Comparison of ENCODE assay signal across 3 cellular contexts in the genomic region with DNA sequence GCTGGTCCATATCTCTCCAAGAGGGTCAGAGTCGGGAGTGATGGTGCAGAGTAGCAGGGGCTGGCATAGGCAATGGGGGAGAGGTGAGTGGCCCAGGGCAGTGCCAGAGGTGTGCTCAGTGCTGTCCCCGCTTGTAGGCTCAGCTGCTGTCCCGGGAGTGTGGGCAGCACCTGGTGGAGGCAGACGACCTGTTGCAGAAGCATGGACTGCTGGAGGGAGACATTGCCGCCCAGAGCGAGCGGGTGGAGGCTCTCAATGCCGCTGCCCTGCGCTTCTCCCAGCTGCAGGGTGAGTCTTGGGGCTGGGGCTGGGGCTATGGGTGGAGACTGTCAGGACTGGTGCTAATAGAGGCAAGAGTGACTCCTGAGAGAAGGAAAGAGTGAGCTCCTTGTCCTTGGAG.
TF ChIP-seq lines count a peak whose summit lies in the region.

No MANE protein-coding gene starts in this region.

TF ChIP-seq in A549, 52 proteins besides CTCF, POLR2A, EP300 and RAD21:
- no peak for TF ChIP-seq RARB (CRISPR knock-in tag; IDR thresholded peaks at IDR 0.05)
- TF ChIP-seq, protein P1, sequence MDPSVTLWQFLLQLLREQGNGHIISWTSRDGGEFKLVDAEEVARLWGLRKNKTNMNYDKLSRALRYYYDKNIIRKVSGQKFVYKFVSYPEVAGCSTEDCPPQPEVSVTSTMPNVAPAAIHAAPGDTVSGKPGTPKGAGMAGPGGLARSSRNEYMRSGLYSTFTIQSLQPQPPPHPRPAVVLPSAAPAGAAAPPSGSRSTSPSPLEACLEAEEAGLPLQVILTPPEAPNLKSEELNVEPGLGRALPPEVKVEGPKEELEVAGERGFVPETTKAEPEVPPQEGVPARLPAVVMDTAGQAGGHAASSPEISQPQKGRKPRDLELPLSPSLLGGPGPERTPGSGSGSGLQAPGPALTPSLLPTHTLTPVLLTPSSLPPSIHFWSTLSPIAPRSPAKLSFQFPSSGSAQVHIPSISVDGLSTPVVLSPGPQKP (IDR thresholded peaks at IDR 0.05; ENCODE audit: low read depth, low read length), result no peak
- no peak for TF ChIP-seq SREBF2 (IDR thresholded peaks at IDR 0.05)
- TF ChIP-seq ZC3H11A (IDR thresholded peaks at IDR 0.05), result no peak
- TF ChIP-seq CEBPB (IDR thresholded peaks at IDR 0.05), result no peak
- TF ChIP-seq POLR2AphosphoS2 (conservative IDR thresholded peaks at IDR 0.05; ENCODE audit: low read length), result no peak
- TF ChIP-seq, protein P2, sequence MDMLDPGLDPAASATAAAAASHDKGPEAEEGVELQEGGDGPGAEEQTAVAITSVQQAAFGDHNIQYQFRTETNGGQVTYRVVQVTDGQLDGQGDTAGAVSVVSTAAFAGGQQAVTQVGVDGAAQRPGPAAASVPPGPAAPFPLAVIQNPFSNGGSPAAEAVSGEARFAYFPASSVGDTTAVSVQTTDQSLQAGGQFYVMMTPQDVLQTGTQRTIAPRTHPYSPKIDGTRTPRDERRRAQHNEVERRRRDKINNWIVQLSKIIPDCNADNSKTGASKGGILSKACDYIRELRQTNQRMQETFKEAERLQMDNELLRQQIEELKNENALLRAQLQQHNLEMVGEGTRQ (IDR thresholded peaks at IDR 0.05), result no peak
- no peak for TF ChIP-seq HOXB13 (CRISPR knock-in tag; IDR thresholded peaks at IDR 0.05; ENCODE audit: low read depth)
- TF ChIP-seq CHD4 (IDR thresholded peaks at IDR 0.05; ENCODE audit: borderline replicate concordance), result no peak
- no peak for TF ChIP-seq ESRRA (IDR thresholded peaks at IDR 0.05; ENCODE audit: borderline replicate concordance, low read length)
- TF ChIP-seq TP53 (CRISPR knock-in tag; IDR thresholded peaks at IDR 0.05), result no peak
- TF ChIP-seq FOSB (CRISPR knock-in tag; IDR thresholded peaks at IDR 0.05), result no peak
- no peak for TF ChIP-seq NPAS2 (CRISPR knock-in tag; IDR thresholded peaks at IDR 0.05; ENCODE audit: borderline replicate concordance)
- no peak for TF ChIP-seq RFX5 (IDR thresholded peaks at IDR 0.05)
- TF ChIP-seq, protein P3, sequence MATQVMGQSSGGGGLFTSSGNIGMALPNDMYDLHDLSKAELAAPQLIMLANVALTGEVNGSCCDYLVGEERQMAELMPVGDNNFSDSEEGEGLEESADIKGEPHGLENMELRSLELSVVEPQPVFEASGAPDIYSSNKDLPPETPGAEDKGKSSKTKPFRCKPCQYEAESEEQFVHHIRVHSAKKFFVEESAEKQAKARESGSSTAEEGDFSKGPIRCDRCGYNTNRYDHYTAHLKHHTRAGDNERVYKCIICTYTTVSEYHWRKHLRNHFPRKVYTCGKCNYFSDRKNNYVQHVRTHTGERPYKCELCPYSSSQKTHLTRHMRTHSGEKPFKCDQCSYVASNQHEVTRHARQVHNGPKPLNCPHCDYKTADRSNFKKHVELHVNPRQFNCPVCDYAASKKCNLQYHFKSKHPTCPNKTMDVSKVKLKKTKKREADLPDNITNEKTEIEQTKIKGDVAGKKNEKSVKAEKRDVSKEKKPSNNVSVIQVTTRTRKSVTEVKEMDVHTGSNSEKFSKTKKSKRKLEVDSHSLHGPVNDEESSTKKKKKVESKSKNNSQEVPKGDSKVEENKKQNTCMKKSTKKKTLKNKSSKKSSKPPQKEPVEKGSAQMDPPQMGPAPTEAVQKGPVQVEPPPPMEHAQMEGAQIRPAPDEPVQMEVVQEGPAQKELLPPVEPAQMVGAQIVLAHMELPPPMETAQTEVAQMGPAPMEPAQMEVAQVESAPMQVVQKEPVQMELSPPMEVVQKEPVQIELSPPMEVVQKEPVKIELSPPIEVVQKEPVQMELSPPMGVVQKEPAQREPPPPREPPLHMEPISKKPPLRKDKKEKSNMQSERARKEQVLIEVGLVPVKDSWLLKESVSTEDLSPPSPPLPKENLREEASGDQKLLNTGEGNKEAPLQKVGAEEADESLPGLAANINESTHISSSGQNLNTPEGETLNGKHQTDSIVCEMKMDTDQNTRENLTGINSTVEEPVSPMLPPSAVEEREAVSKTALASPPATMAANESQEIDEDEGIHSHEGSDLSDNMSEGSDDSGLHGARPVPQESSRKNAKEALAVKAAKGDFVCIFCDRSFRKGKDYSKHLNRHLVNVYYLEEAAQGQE (IDR thresholded peaks at IDR 0.05), result no peak
- TF ChIP-seq FOXS1 (CRISPR knock-in tag; IDR thresholded peaks at IDR 0.05), result no peak
- no peak for TF ChIP-seq HOXA7 (CRISPR knock-in tag; IDR thresholded peaks at IDR 0.05)

TF ChIP-seq in HEK293, 187 proteins besides CTCF, POLR2A, EP300 and RAD21:
- TF ChIP-seq ZNF133 (tag by site-specific recombination; IDR thresholded peaks at IDR 0.05), result no peak
- TF ChIP-seq SCRT2 (tag by site-specific recombination; IDR thresholded peaks at IDR 0.05), result peak; percentile 91
- no peak for TF ChIP-seq ZNF549 (tag by site-specific recombination; IDR thresholded peaks at IDR 0.05)
- TF ChIP-seq ZNF37A (tag by site-specific recombination; IDR thresholded peaks at IDR 0.05), result no peak
- no peak for TF ChIP-seq ZNF274 (IDR thresholded peaks at IDR 0.05; ENCODE audit: low read length)
- 0 out of 2 replicates have a peak, but pooled peaks have one; percentile 10 for TF ChIP-seq ZNF274 (tag by site-specific recombination; IDR thresholded peaks at IDR 0.05; ENCODE audit: borderline replicate concordance)
- peak; percentile 50; the same call in 1 of the 2 replicates for TF ChIP-seq ZNF169 (tag by site-specific recombination; IDR thresholded peaks at IDR 0.05)
- TF ChIP-seq SCRT1 (tag by site-specific recombination; IDR thresholded peaks at IDR 0.05; ENCODE audit: borderline replicate concordance), result peak; percentile 82; the same call in 1 of the 2 replicates
- peak; percentile 50; the same call in 1 of the 2 replicates for TF ChIP-seq KLF1 (tag by site-specific recombination; IDR thresholded peaks at IDR 0.05)
TF ChIP-seq in HEK293: peak in this region for 5.

TF ChIP-seq in HepG2, 621 proteins besides CTCF, POLR2A, EP300 and RAD21:
- TF ChIP-seq, protein P4, sequence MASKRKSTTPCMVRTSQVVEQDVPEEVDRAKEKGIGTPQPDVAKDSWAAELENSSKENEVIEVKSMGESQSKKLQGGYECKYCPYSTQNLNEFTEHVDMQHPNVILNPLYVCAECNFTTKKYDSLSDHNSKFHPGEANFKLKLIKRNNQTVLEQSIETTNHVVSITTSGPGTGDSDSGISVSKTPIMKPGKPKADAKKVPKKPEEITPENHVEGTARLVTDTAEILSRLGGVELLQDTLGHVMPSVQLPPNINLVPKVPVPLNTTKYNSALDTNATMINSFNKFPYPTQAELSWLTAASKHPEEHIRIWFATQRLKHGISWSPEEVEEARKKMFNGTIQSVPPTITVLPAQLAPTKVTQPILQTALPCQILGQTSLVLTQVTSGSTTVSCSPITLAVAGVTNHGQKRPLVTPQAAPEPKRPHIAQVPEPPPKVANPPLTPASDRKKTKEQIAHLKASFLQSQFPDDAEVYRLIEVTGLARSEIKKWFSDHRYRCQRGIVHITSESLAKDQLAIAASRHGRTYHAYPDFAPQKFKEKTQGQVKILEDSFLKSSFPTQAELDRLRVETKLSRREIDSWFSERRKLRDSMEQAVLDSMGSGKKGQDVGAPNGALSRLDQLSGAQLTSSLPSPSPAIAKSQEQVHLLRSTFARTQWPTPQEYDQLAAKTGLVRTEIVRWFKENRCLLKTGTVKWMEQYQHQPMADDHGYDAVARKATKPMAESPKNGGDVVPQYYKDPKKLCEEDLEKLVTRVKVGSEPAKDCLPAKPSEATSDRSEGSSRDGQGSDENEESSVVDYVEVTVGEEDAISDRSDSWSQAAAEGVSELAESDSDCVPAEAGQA (IDR thresholded peaks at IDR 0.05; ENCODE audit: low read depth), result no peak
- TF ChIP-seq, protein P4 (CRISPR knock-in tag; IDR thresholded peaks at IDR 0.05; ENCODE audit: borderline replicate concordance), result no peak
- TF ChIP-seq ARID2 (CRISPR knock-in tag; IDR thresholded peaks at IDR 0.05; ENCODE audit: borderline replicate concordance) (no peak), ETV6 (CRISPR knock-in tag; conservative IDR thresholded peaks at IDR 0.05) (no peak), ZSCAN9 (CRISPR knock-in tag; IDR thresholded peaks at IDR 0.05; ENCODE audit: borderline replicate concordance) (no peak), ZNF619 (CRISPR knock-in tag; IDR thresholded peaks at IDR 0.05) (no peak), ZNF614 (CRISPR knock-in tag; IDR thresholded peaks at IDR 0.05; ENCODE audit: borderline replicate concordance) (no peak), ZNF24 (IDR thresholded peaks at IDR 0.05) (no peak), SKI (IDR thresholded peaks at IDR 0.05; ENCODE audit: partially characterized antibody) (no peak)
- TF ChIP-seq, protein P5, sequence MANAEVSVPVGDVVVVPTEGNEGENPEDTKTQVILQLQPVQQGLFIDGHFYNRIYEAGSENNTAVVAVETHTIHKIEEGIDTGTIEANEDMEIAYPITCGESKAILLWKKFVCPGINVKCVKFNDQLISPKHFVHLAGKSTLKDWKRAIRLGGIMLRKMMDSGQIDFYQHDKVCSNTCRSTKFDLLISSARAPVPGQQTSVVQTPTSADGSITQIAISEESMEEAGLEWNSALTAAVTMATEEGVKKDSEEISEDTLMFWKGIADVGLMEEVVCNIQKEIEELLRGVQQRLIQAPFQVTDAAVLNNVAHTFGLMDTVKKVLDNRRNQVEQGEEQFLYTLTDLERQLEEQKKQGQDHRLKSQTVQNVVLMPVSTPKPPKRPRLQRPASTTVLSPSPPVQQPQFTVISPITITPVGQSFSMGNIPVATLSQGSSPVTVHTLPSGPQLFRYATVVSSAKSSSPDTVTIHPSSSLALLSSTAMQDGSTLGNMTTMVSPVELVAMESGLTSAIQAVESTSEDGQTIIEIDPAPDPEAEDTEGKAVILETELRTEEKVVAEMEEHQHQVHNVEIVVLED (CRISPR knock-in tag; IDR thresholded peaks at IDR 0.05; ENCODE audit: borderline replicate concordance), result no peak
- TF ChIP-seq, protein P6, sequence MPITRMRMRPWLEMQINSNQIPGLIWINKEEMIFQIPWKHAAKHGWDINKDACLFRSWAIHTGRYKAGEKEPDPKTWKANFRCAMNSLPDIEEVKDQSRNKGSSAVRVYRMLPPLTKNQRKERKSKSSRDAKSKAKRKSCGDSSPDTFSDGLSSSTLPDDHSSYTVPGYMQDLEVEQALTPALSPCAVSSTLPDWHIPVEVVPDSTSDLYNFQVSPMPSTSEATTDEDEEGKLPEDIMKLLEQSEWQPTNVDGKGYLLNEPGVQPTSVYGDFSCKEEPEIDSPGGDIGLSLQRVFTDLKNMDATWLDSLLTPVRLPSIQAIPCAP (CRISPR knock-in tag; IDR thresholded peaks at IDR 0.05; ENCODE audit: low read depth), result no peak
- TF ChIP-seq, protein P7, sequence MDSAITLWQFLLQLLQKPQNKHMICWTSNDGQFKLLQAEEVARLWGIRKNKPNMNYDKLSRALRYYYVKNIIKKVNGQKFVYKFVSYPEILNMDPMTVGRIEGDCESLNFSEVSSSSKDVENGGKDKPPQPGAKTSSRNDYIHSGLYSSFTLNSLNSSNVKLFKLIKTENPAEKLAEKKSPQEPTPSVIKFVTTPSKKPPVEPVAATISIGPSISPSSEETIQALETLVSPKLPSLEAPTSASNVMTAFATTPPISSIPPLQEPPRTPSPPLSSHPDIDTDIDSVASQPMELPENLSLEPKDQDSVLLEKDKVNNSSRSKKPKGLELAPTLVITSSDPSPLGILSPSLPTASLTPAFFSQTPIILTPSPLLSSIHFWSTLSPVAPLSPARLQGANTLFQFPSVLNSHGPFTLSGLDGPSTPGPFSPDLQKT (CRISPR knock-in tag; IDR thresholded peaks at IDR 0.05; ENCODE audit: borderline replicate concordance), result no peak
- TF ChIP-seq, protein P8, sequence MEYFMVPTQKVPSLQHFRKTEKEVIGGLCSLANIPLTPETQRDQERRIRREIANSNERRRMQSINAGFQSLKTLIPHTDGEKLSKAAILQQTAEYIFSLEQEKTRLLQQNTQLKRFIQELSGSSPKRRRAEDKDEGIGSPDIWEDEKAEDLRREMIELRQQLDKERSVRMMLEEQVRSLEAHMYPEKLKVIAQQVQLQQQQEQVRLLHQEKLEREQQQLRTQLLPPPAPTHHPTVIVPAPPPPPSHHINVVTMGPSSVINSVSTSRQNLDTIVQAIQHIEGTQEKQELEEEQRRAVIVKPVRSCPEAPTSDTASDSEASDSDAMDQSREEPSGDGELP (IDR thresholded peaks at IDR 0.05; ENCODE audit: borderline replicate concordance, low read depth), result no peak
